20 cellular contexts compared by ENCODE assay signal in the genomic region with DNA sequence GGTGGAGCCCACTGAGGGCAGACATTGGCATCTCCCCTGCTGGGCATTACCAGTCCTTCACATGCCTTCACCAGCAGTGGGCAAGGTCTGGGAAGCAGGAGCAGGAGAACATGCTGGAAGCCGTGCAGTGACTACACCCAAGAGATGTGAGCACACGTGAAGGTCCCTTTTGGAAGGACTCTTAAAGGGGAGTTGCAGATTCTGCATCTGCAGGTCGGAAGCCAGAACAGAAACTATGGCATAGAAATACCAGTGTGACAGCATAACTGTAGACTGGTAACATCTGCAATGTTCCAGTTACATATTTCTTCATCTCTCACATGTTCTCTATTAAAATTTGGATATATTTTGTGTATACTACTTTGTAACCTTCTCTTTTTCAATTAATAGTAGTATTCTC. TPM values are rescaled to one million over a fixed set of nuclear protein-coding genes. Genes with fewer than 3 reads are reported as not detected.
DNase-seq lines count a peak whose midpoint lies in the region; ATAC-seq and TF ChIP-seq lines count a peak whose summit lies in the region.
"Had no signal": no experiment of that assay in that cellular context is flagged by ENCODE, and none has a peak within 500 bp of the region (broad histone marks: within the 10 kb centered on the region; RNA-seq: fewer than 3 reads in every experiment).

No MANE protein-coding gene starts in this region.

- CTCF ChIA-PET in CD8-positive, alpha-beta memory T cell (lab: Charles Lee): no interaction called here

- peaks cover 11 to 19% (median 14%) of the 10 kb centered on the region in 10 experiments for H3K4me1 ChIP-seq in BLaER1 treated with 17β-estradiol and CSF1 and Interleukin-3, amounts not matched to agents 10 nM and 100 nM
- no peaks in the 10 kb centered on the region for H3K4me1 ChIP-seq in foreskin keratinocyte
- no peaks in the 10 kb centered on the region for H3K4me1 ChIP-seq in hepatocyte (ENCODE audit: insufficient read depth)
- H3K4me1 ChIP-seq in CD8-positive, alpha-beta memory T cell (ENCODE audit: insufficient read depth, low read length): no peaks in the 10 kb centered on the region
- H3K4me1 ChIP-seq: HAP-1 had no signal

- no peak overlapping the region for H3K4me3 Mint-ChIP-seq in CD8-positive, alpha-beta memory T cell

- no peaks in the 10 kb centered on the region for H3K9me2 ChIP-seq in hepatocyte (replicated peaks; ENCODE audit: insufficient read depth)

- WGBS in hepatocyte (ENCODE audit: low lambda C conversion rate, missing lambda C conversion rate): 88% methylated on average over 3 of the region's 3 CpGs

- peaks cover 0 to 4% (median 0%) of the 10 kb centered on the region in 5 donors for H3K9me3 Mint-ChIP-seq in CD8-positive, alpha-beta memory T cell

- peak; percentile 33 for ATAC-seq in GM18909 (IDR thresholded peaks at IDR 0.05; ENCODE audit: poor library complexity, unreplicated experiment)
- peak; percentile 12 for ATAC-seq in foreskin keratinocyte
- ATAC-seq in GM21423 (IDR thresholded peaks at IDR 0.05; ENCODE audit: unreplicated experiment): no peak
- ATAC-seq: K562, PC-3 had no signal

- no peaks in the 10 kb centered on the region for H3K36me3 ChIP-seq in BLaER1 treated with 17β-estradiol and CSF1 and Interleukin-3, amounts not matched to agents 10 nM and 100 nM
- H3K36me3 ChIP-seq in hepatocyte (replicated peaks; ENCODE audit: insufficient read depth, low read depth): no peaks in the 10 kb centered on the region
- H3K36me3 ChIP-seq in CD8-positive, alpha-beta memory T cell (ENCODE audit: insufficient read depth, low read length): no peaks in the 10 kb centered on the region
- H3K36me3 ChIP-seq: HAP-1 had no signal

- peaks cover 0 to 4% (median 0%) of the 10 kb centered on the region in 3 donors for H3K4me1 Mint-ChIP-seq in CD8-positive, alpha-beta memory T cell

- H3K4me2 ChIP-seq in BLaER1 treated with 17β-estradiol and CSF1 and Interleukin-3, amounts not matched to agents 10 nM and 100 nM: peak overlapping the region; percentile 30 to 75 (median 60)
- H3K4me2 ChIP-seq in hepatocyte: no peak overlapping the region

- H2AFZ ChIP-seq in hepatocyte: no peak overlapping the region
- H2AFZ ChIP-seq: GM23248 had no signal

- no peaks in the 10 kb centered on the region for H4K20me1 ChIP-seq in BLaER1 treated with 17β-estradiol and CSF1 and Interleukin-3, amounts not matched to agents 10 nM and 100 nM
- no peaks in the 10 kb centered on the region for H4K20me1 ChIP-seq in hepatocyte (ENCODE audit: insufficient read depth, poor library complexity, severe bottlenecking)

- H3K27me3 Mint-ChIP-seq in CD8-positive, alpha-beta memory T cell: peaks cover 9 to 26% of the 10 kb centered on the region in 2 donors

- no peak overlapping the region for H3K4me3 ChIP-seq in BLaER1 treated with 17β-estradiol and CSF1 and Interleukin-3, amounts not matched to agents 10 nM and 100 nM
- no peak overlapping the region for H3K4me3 ChIP-seq in hepatocyte
- no peak overlapping the region for H3K4me3 ChIP-seq in CD8-positive, alpha-beta memory T cell (ENCODE audit: low read length)
- H3K4me3 ChIP-seq: GM23248, HAP-1, K562 had no signal

- TF ChIP-seq CTCF in foreskin keratinocyte (conservative IDR thresholded peaks at IDR 0.05): no peak
- no peak for TF ChIP-seq CTCF in hepatocyte (IDR thresholded peaks at IDR 0.05; ENCODE audit: poor library complexity)

- no peaks in the 10 kb centered on the region for H3K79me2 ChIP-seq in hepatocyte

- POLR2A ChIA-PET in CD8-positive, alpha-beta memory T cell (lab: Charles Lee): no interaction called here

- no peaks in the 10 kb centered on the region for H3K27me3 ChIP-seq in BLaER1 treated with 17β-estradiol and CSF1 and Interleukin-3, amounts not matched to agents 10 nM and 100 nM
- peaks cover 7% of the 10 kb centered on the region for H3K27me3 ChIP-seq in foreskin keratinocyte
- no peaks in the 10 kb centered on the region for H3K27me3 ChIP-seq in hepatocyte
- H3K27me3 ChIP-seq in CD8-positive, alpha-beta memory T cell (ENCODE audit: insufficient read depth, low read length, poor library complexity, severe bottlenecking): no peaks in the 10 kb centered on the region

- H3K36me3 Mint-ChIP-seq in CD8-positive, alpha-beta memory T cell: no peaks in the 10 kb centered on the region

- no peak overlapping the region for H3K27ac Mint-ChIP-seq in CD8-positive, alpha-beta memory T cell

- H3K27ac ChIP-seq in BLaER1 treated with 17β-estradiol and CSF1 and Interleukin-3, amounts not matched to agents 10 nM and 100 nM: peak overlapping the region in 4 of 11 experiments; percentile 46 to 70 (median 56); a peak in 5 of 22 replicates
- H3K27ac ChIP-seq in foreskin keratinocyte (no peak overlapping the region), hepatocyte (no peak overlapping the region)
- H3K27ac ChIP-seq in CD8-positive, alpha-beta memory T cell (ENCODE audit: low read depth, low read length): no peak overlapping the region
- H3K27ac ChIP-seq: GM23248, RWPE1 had no signal

- H3K9ac ChIP-seq in BLaER1 treated with 17β-estradiol and CSF1 and Interleukin-3, amounts not matched to agents 10 nM and 100 nM: no peak overlapping the region; a peak in 1 of 22 replicates
- H3K9ac ChIP-seq: GM23248 had no signal

- DNase-seq in NAMALWA (ENCODE audit: low spot score): peak; percentile 50
- DNase-seq in foreskin keratinocyte: no peak
- no peak for DNase-seq in hepatocyte (ENCODE audit: low spot score)
- DNase-seq in CD8-positive, alpha-beta memory T cell: no peak
- DNase-seq: COR-L47, GDM1, NCI-H1417, NCI-H187, NCI-H2107, NCI-H510A, NCI-H82 had no signal

- peaks cover 0 to 19% (median 5%) of the 10 kb centered on the region in 11 experiments; a peak in 8 of 22 replicates for H3K9me3 ChIP-seq in BLaER1 treated with 17β-estradiol and CSF1 and Interleukin-3, amounts not matched to agents 10 nM and 100 nM (replicated peaks in 1 of 11)
- H3K9me3 ChIP-seq in hepatocyte (ENCODE audit: low read depth): no peaks in the 10 kb centered on the region
- H3K9me3 ChIP-seq in CD8-positive, alpha-beta memory T cell (ENCODE audit: low read length): no peaks in the 10 kb centered on the region
- H3K9me3 ChIP-seq: HAP-1 had no signal

RNA-seq across cellular contexts. Expression of a gene that starts 26.9 kb away (rescaled TPM):
- not detected in 2 replicates for total RNA-seq in foreskin keratinocyte
- polyA plus RNA-seq in foreskin keratinocyte: not detected in 2 replicates
- 1.6 and 1.7 TPM in 2 replicates for total RNA-seq in hepatocyte
- polyA plus RNA-seq in hepatocyte: 0.12 and 1.4 TPM in 2 replicates
- under 1 TPM; 0.20 to 0.35 TPM for total RNA-seq in CD8-positive, alpha-beta memory T cell
- polyA plus RNA-seq in CD8-positive, alpha-beta memory T cell: not detected
- total RNA-seq: Daoy, K562 had no signal
- polyA plus RNA-seq: GM23248, K562 had no signal
